In genomic region chr10:26860026-26860541, GRCh38 we compare ENCODE assay signal across 8 cellular contexts. TPM values are rescaled to one million over a fixed set of nuclear protein-coding genes. Genes with fewer than 3 reads are reported as not detected.
A peak's percentile ranks its signal among the peaks of the same experiment; 100 is the strongest.
DNase-seq lines count a peak whose midpoint lies in the region; ATAC-seq and TF ChIP-seq lines count a peak whose summit lies in the region.

No MANE protein-coding gene starts in this region.

- H3K4me1 ChIP-seq in mesodermal cell (ENCODE audit: control insufficient read depth, insufficient read depth, low read length, poor library complexity, severe bottlenecking) = peaks cover 10% of the 10 kb centered on the region

- H3K4me3 Mint-ChIP-seq in effector memory CD8-positive, alpha-beta T cell = peak overlapping the region; percentile 88 to 98

- CTCF ChIA-PET in HEK293T (lab: Yijun Ruan, JAX) = interaction anchor here (1.0 kb wide), 1 partner anchor 134 kb away, joined by 3 read pairs; no protein-coding TSS in a partner anchor

- peak; percentile 11 for ATAC-seq in effector memory CD8-positive, alpha-beta T cell (replicated peaks)
- ATAC-seq in GM21737 (IDR thresholded peaks at IDR 0.05; ENCODE audit: unreplicated experiment) = no peak

- peaks cover 13 to 14% of the 10 kb centered on the region in 2 donors for H3K27me3 Mint-ChIP-seq in effector memory CD8-positive, alpha-beta T cell

- H3K27ac ChIP-seq in mesodermal cell (ENCODE audit: low read depth, low read length, severe bottlenecking) = peak overlapping the region; percentile 90

- H3K9me3 ChIP-seq in mesodermal cell (ENCODE audit: control insufficient read depth, low read length) = no peaks in the 10 kb centered on the region

- WGBS in mesodermal cell (ENCODE audit: insufficient coverage in 2 of 2), 2 experiments = 0% methylated on average over 4 to 10 of the region's 36 CpGs

- peaks cover 24 to 31% of the 10 kb centered on the region in 2 donors for H3K4me1 Mint-ChIP-seq in effector memory CD8-positive, alpha-beta T cell (ENCODE audit: low read depth in 2 of 2)

- no peaks in the 10 kb centered on the region for H3K36me3 ChIP-seq in mesodermal cell (ENCODE audit: control insufficient read depth, insufficient read depth, low read length)

- H3K9me3 Mint-ChIP-seq in effector memory CD8-positive, alpha-beta T cell = no peaks in the 10 kb centered on the region

- H3K27ac Mint-ChIP-seq in effector memory CD8-positive, alpha-beta T cell = peak overlapping the region; percentile 95 to 98

- POLR2A ChIA-PET in HEK293T (lab: Yijun Ruan, JAX) = interaction anchor here (1.1 to 1.5 kb wide), 3 partner anchors 11 to 119 kb away, joined by 3 to 4 read pairs (median 3); no protein-coding TSS in a partner anchor

- peak; percentile 55 for DNase-seq in HEK293T (ENCODE audit: extremely low spot score)
- peak; percentile 67 for DNase-seq in NCI-H146 (lab: John Stamatoyannopoulos, UW)
- DNase-seq in activated CD4-positive, alpha-beta T cell treated with anti-CD3 and anti-CD28 coated beads, Interleukin-2, amount 50 U/mL, for 48 hours = peak; percentile 50 to 58
- DNase-seq in effector memory CD8-positive, alpha-beta T cell = peak; percentile 41 to 51 (median 45)
- DNase-seq in stimulated activated CD8-positive, alpha-beta memory T cell treated with anti-CD3 and anti-CD28 coated beads, Interleukin-12 subunit alpha, Interleukin-12 subunit beta, amount 100 ng/mL, for 4 hours (ENCODE audit: low read depth) = peak; percentile 41

- peaks cover 19% of the 10 kb centered on the region for H3K36me3 Mint-ChIP-seq in effector memory CD8-positive, alpha-beta T cell (ENCODE audit: insufficient read depth)

- H3K4me3 ChIP-seq in GM08714 (ENCODE audit: low read length) (peak overlapping the region; percentile 73), mesodermal cell (ENCODE audit: extremely low read depth, insufficient read depth, low read length, poor library complexity, severe bottlenecking) (peak overlapping the region; percentile 99)

TF ChIP-seq in HEK293T, 16 proteins besides CTCF, POLR2A, EP300 and RAD21:
- TF ChIP-seq PKNOX1 (IDR thresholded peaks at IDR 0.05) (no peak), LEF1 (IDR thresholded peaks at IDR 0.05; ENCODE audit: borderline replicate concordance) (no peak), SUZ12 (IDR thresholded peaks at IDR 0.05) (no peak), L3MBTL2 (conservative IDR thresholded peaks at IDR 0.05) (no peak), ZNF384 (IDR thresholded peaks at IDR 0.05) (no peak), FOXA1 (IDR thresholded peaks at IDR 0.05) (no peak), NFRKB (IDR thresholded peaks at IDR 0.05) (no peak), SP1 (IDR thresholded peaks at IDR 0.05) (no peak), BHLHE40 (IDR thresholded peaks at IDR 0.05; ENCODE audit: borderline replicate concordance) (no peak), CTBP1 (IDR thresholded peaks at IDR 0.05; ENCODE audit: borderline replicate concordance) (no peak), FOXM1 (IDR thresholded peaks at IDR 0.05; ENCODE audit: borderline replicate concordance) (no peak), TARDBP (IDR thresholded peaks at IDR 0.05) (no peak), FOXK2 (IDR thresholded peaks at IDR 0.05) (no peak), ARNT (IDR thresholded peaks at IDR 0.05) (no peak), HDGF (IDR thresholded peaks at IDR 0.05; ENCODE audit: borderline replicate concordance) (no peak)

RNA-seq across cellular contexts. Expression of gene ABI1, which starts 0.7 kb away (rescaled TPM):
- 47.6 TPM for polyA plus RNA-seq in mesodermal cell (2013, experiment 1 of 2)
- polyA plus RNA-seq in mesodermal cell (2013, experiment 2 of 2) = 52.8 TPM
